8 cellular contexts compared by ENCODE assay signal in the genomic region with DNA sequence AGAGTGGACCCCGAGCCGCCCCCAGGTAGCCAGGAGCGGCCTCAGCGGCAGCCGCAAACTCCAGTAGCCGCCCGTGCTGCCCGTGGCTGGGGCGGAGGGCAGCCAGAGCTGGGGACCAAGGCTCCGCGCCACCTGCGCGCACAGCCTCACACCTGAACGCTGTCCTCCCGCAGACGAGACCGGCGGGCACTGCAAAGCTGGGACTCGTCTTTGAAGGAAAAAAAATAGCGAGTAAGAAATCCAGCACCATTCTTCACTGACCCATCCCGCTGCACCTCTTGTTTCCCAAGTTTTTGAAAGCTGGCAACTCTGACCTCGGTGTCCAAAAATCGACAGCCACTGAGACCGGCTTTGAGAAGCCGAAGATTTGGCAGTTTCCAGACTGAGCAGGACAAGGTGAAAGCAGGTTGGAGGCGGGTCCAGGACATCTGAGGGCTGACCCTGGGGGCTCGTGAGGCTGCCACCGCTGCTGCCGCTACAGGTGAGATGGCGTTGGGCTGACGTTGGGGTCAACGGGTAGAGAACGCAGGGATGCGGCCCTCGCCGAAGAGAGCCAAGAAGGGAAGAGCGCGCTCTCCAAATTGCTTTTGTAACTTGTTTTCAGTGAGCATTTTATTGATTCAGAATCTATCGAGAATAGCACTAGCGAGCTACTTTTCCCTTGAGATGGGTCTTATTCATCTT. TPM values are rescaled to one million over a fixed set of nuclear protein-coding genes. Genes with fewer than 3 reads are reported as not detected.
DNase-seq lines count a peak whose midpoint lies in the region; ATAC-seq, FAIRE-seq and TF ChIP-seq lines count a peak whose summit lies in the region.

No MANE protein-coding gene starts in this region.

- no peaks in the 10 kb centered on the region for H3K9me2 ChIP-seq in OCI-LY7 (ENCODE audit: insufficient read depth, low read length)

- TF ChIP-seq CTCF in HFFc6 (IDR thresholded peaks at IDR 0.05) (no peak), OCI-LY7 (conservative IDR thresholded peaks at IDR 0.05; ENCODE audit: low read length) (no peak), chondrocyte (IDR thresholded peaks at IDR 0.05) (no peak)

- peak overlapping the region; percentile 91 for H2AFZ ChIP-seq in OCI-LY7 (ENCODE audit: low read length)

- peak overlapping the region; percentile 81; the same call in 1 of the 2 replicates for H3K27ac Mint-ChIP-seq in HFFc6
- H3K27ac Mint-ChIP-seq in chondrocyte (ENCODE audit: unreplicated experiment), result peak overlapping the region; percentile 63
- H3K27ac Mint-ChIP-seq in memory B cell, result peak overlapping the region; percentile 99

- no TSS peak for BruUV-seq in OCI-LY7 (replicated peaks; lab: Mats Ljungman, UMichigan)

- H3K36me3 Mint-ChIP-seq in HFFc6 (ENCODE audit: low read depth), result peaks cover 27% of the 10 kb centered on the region
- H3K36me3 Mint-ChIP-seq in chondrocyte (ENCODE audit: low read depth), result no peaks in the 10 kb centered on the region
- H3K36me3 Mint-ChIP-seq in memory B cell, result peaks cover 2% of the 10 kb centered on the region

- intact Hi-C loops in OCI-LY7 (cut with micrococcal nuclease; ENCODE audit: unreplicated experiment) (loop anchor here (5.0 kb wide), 3 partner anchors 193 to 648 kb away; no protein-coding TSS in a partner anchor), head of caudate nucleus (cut with DNase I) (no loop called here)

- peaks cover 9% of the 10 kb centered on the region for H3K27me3 Mint-ChIP-seq in HFFc6 (ENCODE audit: insufficient read depth)
- H3K27me3 Mint-ChIP-seq in chondrocyte (ENCODE audit: low read depth), result no peaks in the 10 kb centered on the region
- no peaks in the 10 kb centered on the region for H3K27me3 Mint-ChIP-seq in memory B cell

- H3K27me3 ChIP-seq in thymus (ENCODE audit: control insufficient read depth, insufficient read depth), result no peaks in the 10 kb centered on the region

- WGBS in thymus, result under 1% methylated on average over 40 of the region's 40 CpGs

- H3K4me1 ChIP-seq in OCI-LY7 (ENCODE audit: insufficient read depth, low read length, poor library complexity, severe bottlenecking) (peaks cover 15% of the 10 kb centered on the region), thymus (ENCODE audit: control insufficient read depth, insufficient read depth, low read length) (peaks cover 21% of the 10 kb centered on the region)

- no peaks in the 10 kb centered on the region for H3K79me2 ChIP-seq in OCI-LY7 (ENCODE audit: insufficient read depth, low read depth, low read length)

- H3K4me1 Mint-ChIP-seq in HFFc6 (ENCODE audit: low read depth) (peaks cover 71% of the 10 kb centered on the region), chondrocyte (ENCODE audit: low read depth) (peaks cover 78% of the 10 kb centered on the region), memory B cell (peaks cover 43% of the 10 kb centered on the region)

- no peak overlapping the region for H3K27ac ChIP-seq in OCI-LY7 (ENCODE audit: low read depth, low read length, poor library complexity, severe bottlenecking)
- peak overlapping the region; percentile 99 for H3K27ac ChIP-seq in thymus (ENCODE audit: low read depth)

- H3K4me3 ChIP-seq in OCI-LY7 (ENCODE audit: low read depth, low read length, poor library complexity, severe bottlenecking), result peak overlapping the region; percentile 82
- peak overlapping the region; percentile 88 for H3K4me3 ChIP-seq in thymus (ENCODE audit: low read length)

- H3K36me3 ChIP-seq in OCI-LY7 (ENCODE audit: insufficient read depth, low read length) (no peaks in the 10 kb centered on the region), thymus (ENCODE audit: control insufficient read depth, insufficient read depth) (peaks cover 7% of the 10 kb centered on the region)

- TF ChIP-seq POLR2A in GM18505 (IDR thresholded peaks at IDR 0.05; ENCODE audit: borderline replicate concordance, extremely low read depth, insufficient read depth, insufficient read length) (no peak), H54 (IDR thresholded peaks at IDR 0.05; ENCODE audit: low read depth, low read length) (no peak)

- peaks cover 14% of the 10 kb centered on the region for H3K9me3 Mint-ChIP-seq in HFFc6
- no peaks in the 10 kb centered on the region for H3K9me3 Mint-ChIP-seq in chondrocyte (ENCODE audit: low read depth)
- no peaks in the 10 kb centered on the region for H3K9me3 Mint-ChIP-seq in memory B cell

- CTCF ChIA-PET in OCI-LY7 (lab: Charles Lee; ENCODE audit: unreplicated experiment), result no interaction called here

- H3K9me3 ChIP-seq in OCI-LY7 (ENCODE audit: low read length) (no peaks in the 10 kb centered on the region), thymus (ENCODE audit: control insufficient read depth) (no peaks in the 10 kb centered on the region)

- FAIRE-seq in H54 (lab: Jason Lieb, UNC), result no peak

- ATAC-seq in GM18505 (IDR thresholded peaks at IDR 0.05; ENCODE audit: unreplicated experiment), result peak; percentile 29
- peak; percentile 5 for ATAC-seq in memory B cell (ENCODE audit: low read depth)

- peak overlapping the region; percentile 92 for H3K4me3 Mint-ChIP-seq in HFFc6
- H3K4me3 Mint-ChIP-seq in chondrocyte (ENCODE audit: unreplicated experiment), result peak overlapping the region; percentile 94
- H3K4me3 Mint-ChIP-seq in memory B cell, result peak overlapping the region; percentile 100

- H3K4me2 ChIP-seq in OCI-LY7 (ENCODE audit: low read length), result peak overlapping the region; percentile 100

- no peaks in the 10 kb centered on the region for H4K20me1 ChIP-seq in OCI-LY7 (ENCODE audit: insufficient read depth, low read length)

- DNase-seq in HFFc6 (no peak), OCI-LY7 (ENCODE audit: low spot score) (no peak), chondrocyte (ENCODE audit: low spot score) (no peak), memory B cell (ENCODE audit: low spot score in 2 of 2) (peak in 1 of 2 donors; percentile 38), head of caudate nucleus (no peak), H54 (ENCODE audit: insufficient read length, low spot score) (no peak)

- POLR2A ChIA-PET in OCI-LY7 (lab: Charles Lee), result interaction anchor here (0.5 to 0.6 kb wide), 2 partner anchors 29 to 45 kb away, joined by 3 to 8 read pairs; no protein-coding TSS in a partner anchor

RNA-seq across cellular contexts. Expression of a gene that starts 0.4 kb away (rescaled TPM):
- 1 to 10 TPM; 1.4 to 5.1 (median 3.6) TPM for total RNA-seq in HFFc6 (2021; fragmentation: NEBNext Ultra II Directional; extraction: Animal tissue kit (Norgen Biotek cat#: 25700))
- 1.4 and 2.0 TPM in 2 replicates for total RNA-seq in OCI-LY7 (2014; rRNA removed; shearing (Covaris generic))
- 0.49 TPM in 1 of 2 replicates, not detected in the other for total RNA-seq in OCI-LY7 (2022)
- total RNA-seq in chondrocyte, result 4.3 to 15.4 TPM (median 4.9 TPM) in 3 replicates
- polyA plus RNA-seq in thymus, result 25.2 TPM
